13 cellular contexts compared by ENCODE assay signal in the genomic region with DNA sequence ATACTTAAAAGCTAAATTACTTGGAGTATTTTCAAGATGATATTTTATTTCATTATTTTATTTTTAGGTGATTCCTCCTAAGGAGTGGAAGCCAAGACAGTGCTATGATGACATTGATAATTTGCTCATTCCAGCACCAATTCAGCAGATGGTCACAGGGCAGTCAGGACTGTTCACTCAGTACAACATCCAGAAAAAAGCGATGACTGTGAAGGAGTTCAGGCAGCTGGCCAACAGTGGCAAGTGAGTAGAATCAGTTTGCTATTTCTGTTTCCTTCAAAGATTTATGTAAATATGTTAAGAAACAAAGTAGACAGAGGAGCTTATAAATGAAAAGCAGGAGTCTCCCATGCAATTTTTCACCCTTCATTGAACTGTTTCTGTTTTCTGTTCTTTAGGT. TPM values are rescaled to one million over a fixed set of nuclear protein-coding genes. Genes with fewer than 3 reads are reported as not detected.
DNase-seq lines count a peak whose midpoint lies in the region; ATAC-seq and TF ChIP-seq lines count a peak whose summit lies in the region.
"Had no signal": no experiment of that assay in that cellular context is flagged by ENCODE, and none has a peak within 500 bp of the region (broad histone marks: within the 10 kb centered on the region; RNA-seq: fewer than 3 reads in every experiment).

No MANE protein-coding gene starts in this region.

- CTCF ChIA-PET in PC-3 (lab: Charles Lee), result no interaction called here

- H4K20me1 ChIP-seq in PC-3 (ENCODE audit: low read length), result no peaks in the 10 kb centered on the region

- H3K36me3 ChIP-seq in MG63 (no peaks in the 10 kb centered on the region), PC-3 (ENCODE audit: low read depth, low read length) (no peaks in the 10 kb centered on the region)

- no peak overlapping the region for H2AFZ ChIP-seq in PC-3 (ENCODE audit: low read length)

- H3K27me3 ChIP-seq in MG63, result no peaks in the 10 kb centered on the region
- no peaks in the 10 kb centered on the region for H3K27me3 ChIP-seq in PC-3 (ENCODE audit: low read length)
- H3K27me3 ChIP-seq: BLaER1 treated with 17β-estradiol and CSF1 and Interleukin-3, amounts not matched to agents 10 nM and 100 nM; gastroesophageal sphincter had no signal

- DNase-seq in AG08396 (ENCODE audit: low spot score) (peak; percentile 78), MG63 (peak; percentile 32), dermis blood vessel endothelial cell (peak; percentile 30), islet precursor cell (peak; percentile 5), left colon (no peak), PC-3 (no peak), GDM1 (lab: John Stamatoyannopoulos, UW) (no peak)
- DNase-seq: mucosa of descending colon; MV-4-11; NK-92 treated with Interleukin-12 subunit alpha and Interleukin-12 subunit beta, amount 100 ng/mL, for 24 hours had no signal

- H3K4me2 ChIP-seq in PC-3 (ENCODE audit: low read length), result no peak overlapping the region
- H3K4me2 ChIP-seq: BLaER1 treated with 17β-estradiol and CSF1 and Interleukin-3, amounts not matched to agents 10 nM and 100 nM had no signal

- no peaks in the 10 kb centered on the region for H3K9me2 ChIP-seq in PC-3 (replicated peaks; ENCODE audit: low read length)

- ATAC-seq in left colon (no peak), HG02938 (IDR thresholded peaks at IDR 0.05; ENCODE audit: unreplicated experiment) (no peak), PC-3 (no peak)
- ATAC-seq: gastroesophageal sphincter, mucosa of descending colon had no signal

- no peaks in the 10 kb centered on the region for H3K4me1 ChIP-seq in PC-3 (ENCODE audit: insufficient read depth, low read length)
- H3K4me1 ChIP-seq: BLaER1 treated with 17β-estradiol and CSF1 and Interleukin-3, amounts not matched to agents 10 nM and 100 nM; gastroesophageal sphincter had no signal

- H3F3A ChIP-seq in PC-3 (ENCODE audit: low read length, unreplicated experiment), result no peaks in the 10 kb centered on the region

- no peak overlapping the region for H3K4me3 ChIP-seq in MG63
- H3K4me3 ChIP-seq in PC-3 (ENCODE audit: low read length), result no peak overlapping the region
- H3K4me3 ChIP-seq: BLaER1 treated with 17β-estradiol and CSF1 and Interleukin-3, amounts not matched to agents 10 nM and 100 nM; gastroesophageal sphincter; mucosa of descending colon had no signal

- BruUV-seq in PC-3 (replicated peaks; lab: Mats Ljungman, UMichigan), result no TSS peak

- POLR2A ChIA-PET in PC-3 (lab: Charles Lee; ENCODE audit: unreplicated experiment), result no interaction called here

- H3K27ac ChIP-seq in PC-3 (ENCODE audit: low read length), result no peak overlapping the region
- H3K27ac ChIP-seq: BLaER1 treated with 17β-estradiol and CSF1 and Interleukin-3, amounts not matched to agents 10 nM and 100 nM; gastroesophageal sphincter had no signal

- intact Hi-C loops in left colon (cut with DNase I, micrococcal nuclease) (no loop called here), PC-3 (cut with micrococcal nuclease) (no loop called here)

- H3K9ac ChIP-seq in PC-3 (ENCODE audit: low read length), result no peak overlapping the region
- H3K9ac ChIP-seq: BLaER1 treated with 17β-estradiol and CSF1 and Interleukin-3, amounts not matched to agents 10 nM and 100 nM had no signal

- TF ChIP-seq CTCF in PC-3 (conservative IDR thresholded peaks at IDR 0.05; ENCODE audit: low read depth, low read length), result no peak

- no peaks in the 10 kb centered on the region for H3K79me2 ChIP-seq in PC-3 (ENCODE audit: low read length)

- H3K9me3 ChIP-seq in MG63 (no peaks in the 10 kb centered on the region), PC-3 (ENCODE audit: low read length) (no peaks in the 10 kb centered on the region)
- H3K9me3 ChIP-seq: gastroesophageal sphincter, mucosa of descending colon had no signal

RNA-seq across cellular contexts. Expression of gene KDM4C, which starts 47.8 kb away (rescaled TPM):
- total RNA-seq in MG63 (2014; rRNA removed; shearing (Covaris generic); ENCODE audit: low replicate concordance), result 1.8 and 9.7 TPM in 2 replicates
- total RNA-seq in dermis blood vessel endothelial cell (21.7 and 23.0 TPM in 2 replicates), left colon (10 to 100 TPM; 42.3 to 55.6 TPM), PC-3 (2014; rRNA removed) (24.4 and 27.0 TPM in 2 replicates)

Comparison
In these comparisons a context has a peak if more than half of its experiments do, and no peak if none do; other contexts are left out.
1. DNase-seq: peak in AG08396 (single experiment), MG63 (single experiment), dermis blood vessel endothelial cell (single experiment) and islet precursor cell (single experiment); none in left colon (0 of 2), PC-3 (single experiment) and GDM1 (single experiment).